In genomic region chr22:46969491-46969890, GRCh38 we compare ENCODE assay signal across 12 cellular contexts.
A peak's percentile ranks its signal among the peaks of the same experiment; 100 is the strongest.
DNase-seq lines count a peak whose midpoint lies in the region; ATAC-seq and TF ChIP-seq lines count a peak whose summit lies in the region.
"Had no signal": no experiment of that assay in that cellular context is flagged by ENCODE, and none has a peak within 500 bp of the region (broad histone marks: within the 10 kb centered on the region; RNA-seq: fewer than 3 reads in every experiment).

No MANE protein-coding gene starts in this region.

- no peaks in the 10 kb centered on the region for H3K9me2 ChIP-seq in Karpas-422 (replicated peaks; ENCODE audit: insufficient read depth, low read length)

- H3K27ac Mint-ChIP-seq in memory B cell, result peak overlapping the region; percentile 46

- H3K27me3 ChIP-seq in gastroesophageal sphincter (no peaks in the 10 kb centered on the region), HAP-1 (ENCODE audit: low read depth) (no peaks in the 10 kb centered on the region), Karpas-422 (ENCODE audit: low read length) (no peaks in the 10 kb centered on the region)
- H3K27me3 ChIP-seq: adrenal gland, hepatocyte had no signal

- H3K4me1 ChIP-seq in gastroesophageal sphincter (peaks cover 0 to 18% (median 2%) of the 10 kb centered on the region in 3 donors), HAP-1 (no peaks in the 10 kb centered on the region), Karpas-422 (ENCODE audit: low read length) (no peaks in the 10 kb centered on the region)

- H2AFZ ChIP-seq in Karpas-422 (ENCODE audit: low read length), result no peak overlapping the region
- H2AFZ ChIP-seq: hepatocyte had no signal

- no peak for TF ChIP-seq CTCF in GM13977 (IDR thresholded peaks at IDR 0.05; ENCODE audit: extremely low read depth, insufficient read depth, missing control alignments)
- TF ChIP-seq CTCF in GM20000 (IDR thresholded peaks at IDR 0.05; ENCODE audit: extremely low read depth, missing control alignments), result no peak
- no peak for TF ChIP-seq CTCF in gastroesophageal sphincter (IDR thresholded peaks at IDR 0.05)

- 0 out of 2 replicates have a peak, but pooled peaks cover 12% of the 10 kb centered on the region for H4K20me1 ChIP-seq in Karpas-422 (ENCODE audit: insufficient read depth, low read depth, low read length)

- H3K27me3 Mint-ChIP-seq in memory B cell, result no peaks in the 10 kb centered on the region

- H3K9ac ChIP-seq in Karpas-422 (ENCODE audit: low read length), result no peak overlapping the region

- WGBS in gastroesophageal sphincter (ENCODE audit: low coverage in 1 of 2), 2 donors, result 88 to 100% methylated on average over 2 of the region's 4 CpGs

- TF ChIP-seq EP300 in gastroesophageal sphincter (IDR thresholded peaks at IDR 0.05), result no peak

- H3K9me3 Mint-ChIP-seq in memory B cell, result no peaks in the 10 kb centered on the region

- H3K79me2 ChIP-seq in Karpas-422 (ENCODE audit: low read length), result peaks cover 63% of the 10 kb centered on the region
- H3K79me2 ChIP-seq: hepatocyte had no signal

- no peak overlapping the region for H3K4me2 ChIP-seq in Karpas-422 (ENCODE audit: low read depth, low read length, poor library complexity, severe bottlenecking)
- H3K4me2 ChIP-seq: hepatocyte had no signal

- in situ Hi-C loops in GM13977 (cut with MboI; ENCODE audit: low pct_unique_long_range_greater_than_20kb, low sequenced_read_pairs, unreplicated experiment) (no loop called here), HAP-1 (cut with MboI; ENCODE audit: low sequenced_read_pairs) (no loop called here)

- H3K36me3 Mint-ChIP-seq in memory B cell, result peaks cover 8% of the 10 kb centered on the region

- no peak for TF ChIP-seq POLR2A in gastroesophageal sphincter (IDR thresholded peaks at IDR 0.05)

- H3K36me3 ChIP-seq in gastroesophageal sphincter (peaks cover 0 to 6% of the 10 kb centered on the region in 2 donors), HAP-1 (replicated peaks) (no peaks in the 10 kb centered on the region), Karpas-422 (ENCODE audit: insufficient read depth, low read length) (no peaks in the 10 kb centered on the region; the same call in 1 of the 2 replicates)
- H3K36me3 ChIP-seq: adrenal gland had no signal

- H3K27ac ChIP-seq in gastroesophageal sphincter (no peak overlapping the region), Karpas-422 (ENCODE audit: low read length) (no peak overlapping the region)
- H3K27ac ChIP-seq: adrenal gland, hepatocyte, thoracic aorta had no signal

- ATAC-seq in HG03175 (IDR thresholded peaks at IDR 0.05; ENCODE audit: unreplicated experiment) (peak; percentile 66), memory B cell (ENCODE audit: low read depth) (no peak), gastroesophageal sphincter (no peak)

- H3K4me3 ChIP-seq in gastroesophageal sphincter (no peak overlapping the region), HAP-1 (no peak overlapping the region), Karpas-422 (ENCODE audit: low read length) (no peak overlapping the region)
- H3K4me3 ChIP-seq: adrenal gland, hepatocyte, thoracic aorta had no signal

- peaks cover 17% of the 10 kb centered on the region for H3K4me1 Mint-ChIP-seq in memory B cell

- H3K4me3 Mint-ChIP-seq in memory B cell, result no peak overlapping the region

- H3K9me3 ChIP-seq in gastroesophageal sphincter (no peaks in the 10 kb centered on the region), HAP-1 (no peaks in the 10 kb centered on the region), Karpas-422 (ENCODE audit: low read length) (no peaks in the 10 kb centered on the region)
- H3K9me3 ChIP-seq: adrenal gland, thoracic aorta had no signal

- DNase-seq in GM13977 (ENCODE audit: low spot score), result peak; percentile 94
- DNase-seq in GM20000 (ENCODE audit: low spot score), result peak; percentile 92
- DNase-seq in memory B cell (ENCODE audit: low spot score in 2 of 2), result no peak
- no peak for DNase-seq in HAP-1 (ENCODE audit: low spot score in 2 of 2)
- no peak for DNase-seq in Karpas-422
- no peak for DNase-seq in NCI-H82 (lab: John Stamatoyannopoulos, UW)
- DNase-seq: occipital lobe had no signal

Comparison
In these comparisons a context has a peak if more than half of its experiments do, and no peak if none do; other contexts are left out.
1. DNase-seq: peak in GM13977 (single experiment) and GM20000 (single experiment); none in memory B cell (0 of 2), HAP-1 (0 of 2), Karpas-422 (single experiment) and NCI-H82 (single experiment).